ENCODE assay signal across 12 cellular contexts in the genomic region with DNA sequence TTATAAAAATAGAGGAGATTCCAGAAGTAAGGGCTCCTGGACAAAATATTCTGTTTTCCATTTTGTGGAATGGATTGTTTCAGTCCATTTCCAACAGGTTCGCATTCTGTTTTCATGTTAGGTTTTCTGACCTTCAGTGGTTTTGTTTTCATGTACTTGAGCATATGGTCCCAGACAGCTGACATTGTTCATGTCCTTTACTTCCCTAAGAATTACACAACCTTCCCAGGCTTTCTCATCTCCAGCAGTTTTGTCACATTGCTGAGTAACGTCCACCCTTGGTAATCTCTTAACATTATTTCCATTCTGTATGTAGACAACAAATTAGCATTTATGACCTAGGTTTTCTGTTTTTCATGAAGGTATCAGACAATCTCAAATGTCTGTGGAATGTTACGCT. TPM values are rescaled to one million over a fixed set of nuclear protein-coding genes. Genes with fewer than 3 reads are reported as not detected.
A peak's percentile ranks its signal among the peaks of the same experiment; 100 is the strongest.
DNase-seq lines count a peak whose midpoint lies in the region; ATAC-seq, FAIRE-seq and TF ChIP-seq lines count a peak whose summit lies in the region.
"Had no signal": no experiment of that assay in that cellular context is flagged by ENCODE, and none has a peak within 500 bp of the region (broad histone marks: within the 10 kb centered on the region; RNA-seq: fewer than 3 reads in every experiment).

No MANE protein-coding gene starts in this region.

- TF ChIP-seq POLR2A in prostate gland (IDR thresholded peaks at IDR 0.05), result no peak

- H3K4me1 Mint-ChIP-seq in Calu3 (ENCODE audit: low read depth, unreplicated experiment), result peaks cover 22% of the 10 kb centered on the region
- H3K4me1 Mint-ChIP-seq in CD8-positive, alpha-beta memory T cell, result no peaks in the 10 kb centered on the region

- no peak for TF ChIP-seq CTCF in Calu3 (IDR thresholded peaks at IDR 0.05; ENCODE audit: unreplicated experiment)
- TF ChIP-seq CTCF in prostate gland (IDR thresholded peaks at IDR 0.05), result no peak

- no peaks in the 10 kb centered on the region for H3K36me3 ChIP-seq in prostate gland
- no peaks in the 10 kb centered on the region for H3K36me3 ChIP-seq in CD8-positive, alpha-beta memory T cell (ENCODE audit: insufficient read depth, low read length)

- no peak overlapping the region for H3K4me3 Mint-ChIP-seq in Calu3 (ENCODE audit: low read depth, unreplicated experiment)
- H3K4me3 Mint-ChIP-seq in CD8-positive, alpha-beta memory T cell, result no peak overlapping the region
- H3K4me3 Mint-ChIP-seq: activated naive CD8-positive, alpha-beta T cell had no signal

- no peaks in the 10 kb centered on the region for H3K27me3 ChIP-seq in prostate gland (replicated peaks; ENCODE audit: insufficient read depth)
- no peaks in the 10 kb centered on the region for H3K27me3 ChIP-seq in CD8-positive, alpha-beta memory T cell (ENCODE audit: insufficient read depth, low read length, poor library complexity, severe bottlenecking)

- no peak for ATAC-seq in GM18861 (IDR thresholded peaks at IDR 0.05; ENCODE audit: unreplicated experiment)
- ATAC-seq: activated CD4-positive, CD25-positive, alpha-beta regulatory T cell treated with anti-CD3 and anti-CD28 coated beads, Interleukin-2, amount 50 U/mL, for 24 hours had no signal

- no peaks in the 10 kb centered on the region for H3K27me3 Mint-ChIP-seq in Calu3 (ENCODE audit: unreplicated experiment)
- peaks cover 2 to 12% of the 10 kb centered on the region in 2 donors for H3K27me3 Mint-ChIP-seq in CD8-positive, alpha-beta memory T cell
- H3K27me3 Mint-ChIP-seq: progenitor cell of endocrine pancreas had no signal

- WGBS in prostate gland, result 74% methylated on average over 3 of the region's 3 CpGs

- H3K4me3 ChIP-seq in prostate gland, result no peak overlapping the region
- H3K4me3 ChIP-seq in CD8-positive, alpha-beta memory T cell (ENCODE audit: low read length), result no peak overlapping the region

- FAIRE-seq in RCC 7860 (lab: Jason Lieb, UNC), result no peak

- CTCF ChIA-PET in Calu3 (lab: Charles Lee), result interaction anchor here (0.6 kb wide), 1 partner anchor 126 kb away, joined by 3 read pairs; no protein-coding TSS in a partner anchor
- CTCF ChIA-PET in CD8-positive, alpha-beta memory T cell (lab: Charles Lee), result no interaction called here

- intact Hi-C loops in Calu3 (cut with micrococcal nuclease; ENCODE audit: unreplicated experiment) (loop anchor here (5.0 kb wide), 1 partner anchor 50 kb away; no protein-coding TSS in a partner anchor), prostate gland (cut with DNase I) (no loop called here)

- peak overlapping the region; percentile 98 for H3K27ac Mint-ChIP-seq in Calu3 (ENCODE audit: unreplicated experiment)
- no peak overlapping the region for H3K27ac Mint-ChIP-seq in CD8-positive, alpha-beta memory T cell
- H3K27ac Mint-ChIP-seq: activated naive CD8-positive, alpha-beta T cell; progenitor cell of endocrine pancreas had no signal

- H3K9me3 ChIP-seq in prostate gland, result no peaks in the 10 kb centered on the region
- no peaks in the 10 kb centered on the region for H3K9me3 ChIP-seq in CD8-positive, alpha-beta memory T cell (ENCODE audit: low read length)

- no TSS peak for BruUV-seq in Calu3 (replicated peaks; lab: Mats Ljungman, UMichigan)

- H3K9me3 Mint-ChIP-seq in Calu3 (ENCODE audit: low read depth, unreplicated experiment), result no peaks in the 10 kb centered on the region
- H3K9me3 Mint-ChIP-seq in CD8-positive, alpha-beta memory T cell, result peaks cover 2 to 6% (median 3%) of the 10 kb centered on the region in 5 donors

- H3K27ac ChIP-seq in prostate gland, result peak overlapping the region; percentile 18 to 29
- H3K27ac ChIP-seq in CD8-positive, alpha-beta memory T cell (ENCODE audit: low read depth, low read length), result no peak overlapping the region

- H3K36me3 Mint-ChIP-seq in Calu3 (ENCODE audit: insufficient read depth, unreplicated experiment), result peaks cover 13% of the 10 kb centered on the region
- H3K36me3 Mint-ChIP-seq in CD8-positive, alpha-beta memory T cell, result peaks cover 0 to 6% (median 1%) of the 10 kb centered on the region in 3 donors

- no peaks in the 10 kb centered on the region for H3K4me1 ChIP-seq in prostate gland (replicated peaks)
- no peaks in the 10 kb centered on the region for H3K4me1 ChIP-seq in CD8-positive, alpha-beta memory T cell (ENCODE audit: insufficient read depth, low read length)

- DNase-seq in Calu3, result no peak
- peak; percentile 35 for DNase-seq in RCC 7860 (ENCODE audit: low spot score)
- peak; percentile 43 for DNase-seq in fibroblast of peridontal ligament (ENCODE audit: extremely low read depth)
- DNase-seq in prostate gland (ENCODE audit: low spot score), result no peak
- DNase-seq in CD8-positive, alpha-beta memory T cell, result no peak
- DNase-seq in DMS79 treated with DMSO at 0.1 percent for 48 hours (lab: John Stamatoyannopoulos, UW), result no peak
- no peak for DNase-seq in T-helper 9 cell
- DNase-seq: NCI-H2081 had no signal

- POLR2A ChIA-PET in CD8-positive, alpha-beta memory T cell (lab: Charles Lee), result no interaction called here

RNA-seq across cellular contexts. Expression of a gene that starts 21.0 kb away (rescaled TPM):
- total RNA-seq in Calu3 (2022) (74.9 and 83.0 TPM in 2 replicates), prostate gland (10 to 100 TPM; 58.1 to 60.4 TPM)
- total RNA-seq in CD8-positive, alpha-beta memory T cell, result 1 to 10 TPM; 3.5 to 3.8 TPM
- polyA plus RNA-seq in CD8-positive, alpha-beta memory T cell, result 1.1 TPM

Comparison
In these comparisons a context has a peak if more than half of its experiments do, and no peak if none do; other contexts are left out.
1. DNase-seq: peak in RCC 7860 (single experiment) and fibroblast of peridontal ligament (single experiment); none in Calu3 (single experiment), prostate gland (single experiment), CD8-positive, alpha-beta memory T cell (0 of 5), DMS79 treated with DMSO at 0.1 percent for 48 hours (single experiment) and T-helper 9 cell (single experiment).
2. RNA of a gene that starts 21.0 kb away (total RNA-seq): 74.9 to 83.0 TPM in Calu3 and 58.1 to 60.4 TPM in prostate gland; 3.5 to 3.8 TPM in CD8-positive, alpha-beta memory T cell; every median in the first group is over 10 times any median in the second.